In the genomic region with DNA sequence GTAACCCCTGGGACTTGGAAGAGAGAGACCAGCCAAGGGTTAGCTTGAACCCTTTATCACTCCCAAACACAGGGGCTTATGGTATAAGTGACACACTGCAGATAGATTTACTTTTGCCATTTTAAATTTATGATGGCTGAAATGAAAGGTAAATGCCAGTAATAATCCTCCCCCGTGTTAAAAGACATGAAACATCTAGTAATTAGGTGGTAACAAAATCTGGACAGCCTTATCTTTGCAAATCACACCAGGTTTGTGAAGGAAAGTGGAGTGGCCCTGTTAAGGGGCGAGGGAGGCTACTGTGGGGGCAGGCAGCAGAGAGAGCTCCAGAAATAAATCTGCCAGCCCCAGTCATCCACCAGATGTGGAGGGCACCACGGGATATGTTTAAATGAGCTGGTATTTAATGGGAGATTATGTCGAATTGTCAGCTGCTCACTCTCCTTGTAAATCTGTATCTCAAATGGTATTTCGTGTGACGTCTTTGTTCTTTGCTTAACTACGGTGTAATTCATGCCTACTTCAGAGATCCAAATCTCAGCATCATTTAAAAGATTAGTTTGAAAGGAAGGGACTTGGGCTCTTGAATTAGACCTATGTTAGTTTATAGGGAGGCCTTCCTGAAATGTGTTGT, we compare ENCODE assay signal across 19 cellular contexts.
"Had no signal": no experiment of that assay in that cellular context is flagged by ENCODE, and none has a peak within 500 bp of the region (broad histone marks: within the 10 kb centered on the region; RNA-seq: fewer than 3 reads in every experiment).

No MANE protein-coding gene starts in this region.

- DNase-seq: colonic mucosa; effector CD4-positive, alpha-beta T cell; endodermal cell; erythroblast; gastrocnemius medialis; heart right ventricle; hypothalamus; kidney glomerular epithelial cell; mammary epithelial cell; naive thymus-derived CD4-positive, alpha-beta T cell; ovary; sigmoid colon; stimulated activated CD4-positive, alpha-beta T cell treated with anti-CD3 and anti-CD28 coated beads, Interleukin-2, amount 100 ng/mL, for 24 hours; stimulated activated naive CD4-positive, alpha-beta T cell; stomach; trophoblast cell had no signal

- ATAC-seq: gastrocnemius medialis; heart right ventricle; left lobe of liver; naive thymus-derived CD4-positive, alpha-beta T cell had no signal

- H3K27me3 Mint-ChIP-seq: naive thymus-derived CD4-positive, alpha-beta T cell had no signal

- H3K4me3 Mint-ChIP-seq: endodermal cell; naive thymus-derived CD4-positive, alpha-beta T cell; neural crest cell had no signal

- H3K27ac Mint-ChIP-seq: endodermal cell; naive thymus-derived CD4-positive, alpha-beta T cell had no signal

- H3K9me3 ChIP-seq: colonic mucosa, gastrocnemius medialis, heart right ventricle, ovary, right atrium auricular region, sigmoid colon, stomach had no signal
